In genomic region chr17:50712641-50713296, GRCh38 we compare ENCODE assay signal across 27 cellular contexts. TPM values are rescaled to one million over a fixed set of nuclear protein-coding genes. Genes with fewer than 3 reads are reported as not detected.
"Had no signal": no experiment of that assay in that cellular context is flagged by ENCODE, and none has a peak within 500 bp of the region (broad histone marks: within the 10 kb centered on the region; RNA-seq: fewer than 3 reads in every experiment).

No MANE protein-coding gene starts in this region.

- H3K4me3 Mint-ChIP-seq: activated CD4-positive, alpha-beta memory T cell treated with anti-CD3 and anti-CD28 coated beads for 36 hours; activated CD4-positive, alpha-beta T cell treated with anti-CD3 and anti-CD28 coated beads, Interleukin-2, amount 10 ng/mL, durations not matched to agents 7 days and 5 days; activated naive CD8-positive, alpha-beta T cell treated with anti-CD3 and anti-CD28 coated beads for 36 hours; activated T-cell treated with anti-CD3 and anti-CD28 coated beads, Interleukin-2, amount 50 U/mL, for 4 hours; T-helper 1 cell treated with Interleukin-12 subunit alpha and Interleukin-12 subunit beta and Interleukin-4 antibody, amounts not matched to agents 30 μg/mL and 1 μg/mL, for 36 hours had no signal

- H3K36me3 Mint-ChIP-seq: activated CD4-positive, alpha-beta memory T cell treated with anti-CD3 and anti-CD28 coated beads for 36 hours; activated naive CD8-positive, alpha-beta T cell treated with anti-CD3 and anti-CD28 coated beads for 36 hours had no signal

- H3K9me3 ChIP-seq: SJSA1 had no signal

- H3K27ac Mint-ChIP-seq: activated CD4-positive, alpha-beta memory T cell treated with anti-CD3 and anti-CD28 coated beads for 36 hours; activated CD4-positive, alpha-beta T cell treated with anti-CD3 and anti-CD28 coated beads, Interleukin-2, amount 10 ng/mL, durations not matched to agents 7 days and 5 days; activated naive CD8-positive, alpha-beta T cell treated with anti-CD3 and anti-CD28 coated beads for 36 hours had no signal

- DNase-seq: activated CD4-positive, alpha-beta memory T cell treated with anti-CD3 and anti-CD28 coated beads for 36 hours; activated CD4-positive, alpha-beta T cell treated with anti-CD3 and anti-CD28 coated beads, Interleukin-2, amount 10 ng/mL, durations not matched to agents 7 days and 5 days; activated CD4-positive, CD25-positive, alpha-beta regulatory T cell; activated CD8-positive, alpha-beta memory T cell treated with anti-CD3 and anti-CD28 coated beads for 24 hours; activated effector memory CD4-positive, alpha-beta T cell treated with anti-CD3 and anti-CD28 coated beads, Interleukin-2, amount 50 U/mL, for 16 hours; activated naive CD4-positive, alpha-beta T cell treated with Interleukin-2 at 50 U/mL for 16 hours; activated naive CD8-positive, alpha-beta T cell treated with anti-CD3 and anti-CD28 coated beads for 36 hours; activated T-cell treated with anti-CD3 and anti-CD28 coated beads, Interleukin-2, amount 50 U/mL, for 4 hours; anterior cingulate cortex; cerebellar nuclear complex; Karpas-422; NCI-H1105 treated with DMSO at 0.1 percent for 48 hours; NCI-H1436 treated with DMSO at 0.1 percent for 48 hours; NCI-H187; NCI-H2081; NCI-H226; NCI-H510A; NCI-H526 treated with DMSO at 0.1 percent for 48 hours; NCI-H82; SHP77; SW 1271; T-helper 9 cell had no signal

- H3K4me3 ChIP-seq: SJSA1 had no signal

- H3K36me3 ChIP-seq: SJSA1 had no signal

- H3K27me3 Mint-ChIP-seq: activated CD4-positive, alpha-beta memory T cell treated with anti-CD3 and anti-CD28 coated beads for 36 hours; activated naive CD8-positive, alpha-beta T cell treated with anti-CD3 and anti-CD28 coated beads for 36 hours had no signal

- H3K27me3 ChIP-seq: SJSA1 had no signal

- ATAC-seq: activated T-cell treated with anti-CD3 and anti-CD28 coated beads, Interleukin-2, amount 50 U/mL, for 4 hours; SK-N-SH treated with all-trans-retinoic acid at 6 μM for 48 hours had no signal

- H3K9me3 Mint-ChIP-seq: activated CD4-positive, alpha-beta memory T cell treated with anti-CD3 and anti-CD28 coated beads for 36 hours; activated CD4-positive, alpha-beta T cell treated with anti-CD3 and anti-CD28 coated beads, Interleukin-2, amount 10 ng/mL, durations not matched to agents 7 days and 5 days; activated naive CD8-positive, alpha-beta T cell treated with anti-CD3 and anti-CD28 coated beads for 36 hours; activated T-cell treated with anti-CD3 and anti-CD28 coated beads, Interleukin-2, amount 50 U/mL, for 4 hours; T-helper 1 cell treated with Interleukin-12 subunit alpha and Interleukin-12 subunit beta and Interleukin-4 antibody, amounts not matched to agents 30 μg/mL and 1 μg/mL, for 36 hours had no signal

- H3K27ac ChIP-seq: SJSA1 had no signal

- FAIRE-seq: RCC 7860 had no signal

RNA-seq across cellular contexts. Expression of gene ANKRD40CL, which starts 54.5 kb away (rescaled TPM):
- total RNA-seq: activated CD4-positive, alpha-beta memory T cell treated with anti-CD3 and anti-CD28 coated beads for 36 hours; activated CD4-positive, alpha-beta T cell treated with anti-CD3 and anti-CD28 coated beads, Interleukin-2, amount 10 ng/mL, durations not matched to agents 7 days and 5 days; activated naive CD8-positive, alpha-beta T cell treated with anti-CD3 and anti-CD28 coated beads for 36 hours; activated T-cell treated with anti-CD3 and anti-CD28 coated beads, Interleukin-2, amount 50 U/mL, for 4 hours; cardiac septum; SJSA1 had no signal
